Comparison of ENCODE assay signal across 2 cellular contexts in genomic region chr1:20266141-20266540, GRCh38.
TF ChIP-seq lines count a peak whose summit lies in the region.

No MANE protein-coding gene starts in this region.

TF ChIP-seq in IMR-90, 13 proteins besides CTCF, POLR2A, EP300 and RAD21 (continued from another document):
- TF ChIP-seq NFE2L2 (IDR thresholded peaks at IDR 0.05; ENCODE audit: low read depth, low read length) = no peak
- TF ChIP-seq MAZ (IDR thresholded peaks at IDR 0.05; ENCODE audit: borderline replicate concordance, low read depth, low read length) = no peak
- TF ChIP-seq RFX5 (IDR thresholded peaks at IDR 0.05; ENCODE audit: low read depth, low read length) = no peak
- no peak for TF ChIP-seq CHD1 (IDR thresholded peaks at IDR 0.05; ENCODE audit: low read depth, low read length)
- no peak for TF ChIP-seq RCOR1 (IDR thresholded peaks at IDR 0.05; ENCODE audit: insufficient replicate concordance, low read length)
- TF ChIP-seq MXI1 (IDR thresholded peaks at IDR 0.05; ENCODE audit: borderline replicate concordance, low read depth, low read length) = no peak
- no peak for TF ChIP-seq BHLHE40 (IDR thresholded peaks at IDR 0.05; ENCODE audit: low read depth, low read length)
- TF ChIP-seq USF2 (IDR thresholded peaks at IDR 0.05; ENCODE audit: low read depth, low read length) = no peak
- no peak for TF ChIP-seq CEBPB (IDR thresholded peaks at IDR 0.05; ENCODE audit: low read depth, low read length)
- TF ChIP-seq SMC3 (IDR thresholded peaks at IDR 0.05; ENCODE audit: low read depth, low read length) = no peak
- no peak for TF ChIP-seq FOS (IDR thresholded peaks at IDR 0.05; ENCODE audit: low read depth, low read length)
- no peak for TF ChIP-seq MAFK (IDR thresholded peaks at IDR 0.05; ENCODE audit: low read depth, low read length)

TF ChIP-seq in WTC11, 78 proteins besides CTCF, POLR2A, EP300 and RAD21:
- TF ChIP-seq ZNF281 (CRISPR knock-in tag; IDR thresholded peaks at IDR 0.05) (no peak), TEAD4 (CRISPR knock-in tag; IDR thresholded peaks at IDR 0.05) (no peak), PRRX2 (CRISPR knock-in tag; IDR thresholded peaks at IDR 0.05) (no peak), KAT7 (CRISPR knock-in tag; IDR thresholded peaks at IDR 0.05; ENCODE audit: borderline replicate concordance) (no peak), CBFB (CRISPR knock-in tag; IDR thresholded peaks at IDR 0.05; ENCODE audit: low read depth) (no peak)
